ENCODE assay signal across 15 cellular contexts in genomic region chrX:1385251-1385794, GRCh38. TPM values are rescaled to one million over a fixed set of nuclear protein-coding genes. Genes with fewer than 3 reads are reported as not detected.
DNase-seq lines count a peak whose midpoint lies in the region; ATAC-seq and TF ChIP-seq lines count a peak whose summit lies in the region.
"Had no signal": no experiment of that assay in that cellular context is flagged by ENCODE, and none has a peak within 500 bp of the region (broad histone marks: within the 10 kb centered on the region; RNA-seq: fewer than 3 reads in every experiment).

No MANE protein-coding gene starts in this region.

- H3K27me3 ChIP-seq in cardiac muscle cell (no peaks in the 10 kb centered on the region), left ventricle myocardium inferior (ENCODE audit: low read depth) (no peaks in the 10 kb centered on the region), right lobe of liver (no peaks in the 10 kb centered on the region), testis (no peaks in the 10 kb centered on the region), stomach (no peaks in the 10 kb centered on the region)

- TF ChIP-seq POLR2A in right lobe of liver (IDR thresholded peaks at IDR 0.05) (no peak), testis (IDR thresholded peaks at IDR 0.05) (no peak), stomach (IDR thresholded peaks at IDR 0.05) (no peak)

- POLR2A ChIA-PET in RWPE1 (lab: Yijun Ruan, JAX; ENCODE audit: low non-redundant PET) = no interaction called here

- H3K27ac ChIP-seq in cardiac muscle cell (peak overlapping the region; percentile 8), left ventricle myocardium inferior (replicated peaks) (no peak overlapping the region), RWPE1 (peak overlapping the region; percentile 67), right lobe of liver (no peak overlapping the region), testis (no peak overlapping the region), stomach (no peak overlapping the region)

- intact Hi-C loops in left ventricle myocardium inferior (cut with micrococcal nuclease) (no loop called here), right lobe of liver (cut with DNase I) (no loop called here), testis (cut with DNase I; ENCODE audit: low total_unique reads) (no loop called here), stomach (cut with DNase I; ENCODE audit: low total_unique reads) (no loop called here)

- H3K9me3 ChIP-seq in cardiac muscle cell (ENCODE audit: low read depth) (no peaks in the 10 kb centered on the region), left ventricle myocardium inferior (replicated peaks) (no peaks in the 10 kb centered on the region), right lobe of liver (no peaks in the 10 kb centered on the region), testis (no peaks in the 10 kb centered on the region), stomach (no peaks in the 10 kb centered on the region)

- H3K36me3 ChIP-seq in cardiac muscle cell (peaks cover 53% of the 10 kb centered on the region), left ventricle myocardium inferior (peaks cover 71% of the 10 kb centered on the region), right lobe of liver (peaks cover 16 to 58% (median 41%) of the 10 kb centered on the region in 4 donors), testis (ENCODE audit: low read depth, missing control alignments) (no peaks in the 10 kb centered on the region), stomach (peaks cover 60 to 75% (median 73%) of the 10 kb centered on the region in 4 donors)

- no peak for ATAC-seq in right lobe of liver
- ATAC-seq: activated naive CD4-positive, alpha-beta T cell treated with anti-CD3 and anti-CD28 coated beads, Interleukin-2, amount 50 U/mL, for 72 hours had no signal

- H3K4me3 ChIP-seq in cardiac muscle cell (no peak overlapping the region), left ventricle myocardium inferior (no peak overlapping the region), right lobe of liver (no peak overlapping the region), testis (no peak overlapping the region), stomach (no peak overlapping the region)

- peaks cover 7% of the 10 kb centered on the region for H3K4me1 ChIP-seq in cardiac muscle cell (ENCODE audit: low read depth)
- peaks cover 40% of the 10 kb centered on the region for H3K4me1 ChIP-seq in left ventricle myocardium inferior
- H3K4me1 ChIP-seq in right lobe of liver = peaks cover 0 to 14% (median 1%) of the 10 kb centered on the region in 4 donors
- peaks cover 5% of the 10 kb centered on the region for H3K4me1 ChIP-seq in testis
- peaks cover 23 to 41% (median 30%) of the 10 kb centered on the region in 4 donors for H3K4me1 ChIP-seq in stomach

- no peak for TF ChIP-seq EP300 in stomach (IDR thresholded peaks at IDR 0.05)

- no peak for DNase-seq in cardiac muscle cell (ENCODE audit: low read depth in 1 of 2, low spot score in 1 of 2)
- DNase-seq in left ventricle myocardium inferior = no peak
- no peak for DNase-seq in RWPE1 (ENCODE audit: low spot score)
- peak in 2 of 3 donors; percentile 44 to 55 for DNase-seq in right lobe of liver
- DNase-seq in testis = peak; percentile 16
- DNase-seq in stomach = no peak
- no peak for DNase-seq in COLO829 (ENCODE audit: low spot score)
- DNase-seq in NCI-H748 (lab: John Stamatoyannopoulos, UW; ENCODE audit: unreplicated experiment) = no peak
- DNase-seq: foreskin melanocyte, NCI-H1694 treated with DMSO at 0.1 percent for 48 hours, NCI-H748 treated with DMSO at 0.1 percent for 48 hours, nucleus accumbens, small intestine had no signal

- CTCF ChIA-PET in RWPE1 (lab: Yijun Ruan, JAX) = no interaction called here

- WGBS in right lobe of liver (ENCODE audit: insufficient coverage, low coverage, low lambda C conversion rate, missing lambda C conversion rate) = 97% methylated on average over 5 of the region's 23 CpGs
- 93 to 95% methylated on average over 22 to 23 of the region's 23 CpGs for WGBS in testis, 2 donors
- WGBS in stomach, 5 donors = 91 to 97% (median 95%) methylated on average over 19 to 23 of the region's 23 CpGs

- TF ChIP-seq CTCF in cardiac muscle cell (IDR thresholded peaks at IDR 0.05; ENCODE audit: low read depth, low read length) (no peak), left ventricle myocardium inferior (IDR thresholded peaks at IDR 0.05; ENCODE audit: borderline replicate concordance) (no peak), RWPE1 (conservative IDR thresholded peaks at IDR 0.05; ENCODE audit: low read depth) (no peak), right lobe of liver (IDR thresholded peaks at IDR 0.05) (no peak), testis (IDR thresholded peaks at IDR 0.05) (no peak), stomach (IDR thresholded peaks at IDR 0.05) (no peak)

RNA-seq across cellular contexts. Expression of gene SLC25A6, which starts 6.6 kb away (rescaled TPM):
- total RNA-seq in cardiac muscle cell (484 and 592 TPM in 2 replicates), left ventricle myocardium inferior (158 TPM), right lobe of liver (10 to 100 TPM; 44.3 to 87.8 (median 57.0) TPM), testis (100 to 1,000 TPM; 171 to 293 TPM), stomach (100 to 1,000 TPM; 119 to 707 (median 391) TPM)
- polyA plus RNA-seq in cardiac muscle cell (370 and 468 TPM in 2 replicates), testis (ENCODE audit: insufficient read depth, low read depth, low replicate concordance) (157 TPM), stomach (100 to 1,000 TPM; 416 to 606 (median 518) TPM)

RNA-seq across cellular contexts. Expression of gene IL3RA, which starts 48.7 kb away (rescaled TPM):
- total RNA-seq in cardiac muscle cell (0.11 TPM in 1 of 2 replicates, not detected in the other), left ventricle myocardium inferior (6.9 TPM), right lobe of liver (1 to 10 TPM in 1 of 6 experiments, under 1 TPM in 5; 0.42 to 1.7 (median 0.69) TPM), testis (1 to 10 TPM; 4.6 to 5.5 TPM), stomach (10 to 100 TPM in 1 of 5 donors, 1 to 10 TPM in 3, not detected in 1; 2.4 to 10.1 (median 3.2) TPM)
- polyA plus RNA-seq in cardiac muscle cell (3.4 and 5.3 TPM in 2 replicates), testis (ENCODE audit: insufficient read depth, low read depth, low replicate concordance) (3.4 TPM), stomach (1 to 10 TPM; 4.5 to 6.4 (median 6.1) TPM)
- total RNA-seq: activated CD8-positive, alpha-beta memory T cell treated with anti-CD3 and anti-CD28 coated beads for 36 hours had no signal

Comparison
In these comparisons a context has a peak if more than half of its experiments do, and no peak if none do; other contexts are left out.
1. H3K27ac ChIP-seq: peak in cardiac muscle cell (single experiment) and RWPE1 (single experiment); none in left ventricle myocardium inferior (single experiment), right lobe of liver (0 of 3), testis (0 of 2) and stomach (0 of 5).
2. DNase-seq: peak in right lobe of liver (2 of 3) and testis (single experiment); none in cardiac muscle cell (0 of 2), left ventricle myocardium inferior (single experiment), RWPE1 (single experiment), stomach (single experiment), COLO829 (single experiment) and NCI-H748 (single experiment).